Comparison of ENCODE assay signal across 26 cellular contexts in the genomic region with DNA sequence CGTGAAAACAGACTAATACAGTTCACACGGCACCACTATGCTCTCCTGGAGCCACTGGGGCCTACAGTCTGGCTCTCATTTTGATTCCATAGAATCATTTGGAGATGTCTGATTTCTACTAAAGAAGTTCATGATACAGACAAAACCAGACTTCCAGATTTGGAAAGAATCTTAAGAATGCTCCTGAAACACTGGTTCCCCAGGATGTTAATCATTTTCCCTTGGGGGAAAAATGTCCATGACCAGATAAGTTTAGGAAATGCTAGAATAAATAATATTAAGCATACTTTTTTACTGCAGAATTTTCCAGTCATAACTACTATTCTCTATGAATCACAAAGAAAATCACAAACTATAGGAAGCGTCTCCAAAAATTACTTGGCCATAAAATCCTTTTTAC.
"Had no signal": no experiment of that assay in that cellular context is flagged by ENCODE, and none has a peak within 500 bp of the region (broad histone marks: within the 10 kb centered on the region; RNA-seq: fewer than 3 reads in every experiment).

No MANE protein-coding gene starts in this region.

- H3K4me3 ChIP-seq: pancreas, prostate gland, suprapubic skin, tibial artery had no signal

- H3K36me3 Mint-ChIP-seq: naive B cell, WTC11 had no signal

- DNase-seq: activated CD4-positive, alpha-beta T cell treated with anti-CD3 and anti-CD28 coated beads for 1 hour; activated CD4-positive, alpha-beta T cell treated with anti-CD3 and anti-CD28 coated beads, Interleukin-2, amount 50 U/mL, for 1 hour; activated CD8-positive, alpha-beta T cell treated with anti-CD3 and anti-CD28 coated beads for 36 hours; activated gamma-delta T cell treated with Interleukin-2 at 50 U/mL for 16 hours; activated naive CD4-positive, alpha-beta T cell treated with anti-CD3 and anti-CD28 coated beads, Interleukin-2, amount 50 U/mL, for 16 hours; activated T-cell treated with anti-CD3 and anti-CD28 coated beads, Interleukin-2, amount 50 U/mL, for 4 hours; amniotic stem cell; brain microvascular endothelial cell; cortex of kidney; effector memory CD8-positive, alpha-beta T cell; erythroblast; foreskin melanocyte; left ventricle myocardium superior; naive B cell; pancreas; retina; small intestine; stimulated activated naive CD4-positive, alpha-beta T cell; T-helper 17 cell; T1000; tibial artery had no signal

- H3K9me3 Mint-ChIP-seq: activated CD8-positive, alpha-beta T cell treated with anti-CD3 and anti-CD28 coated beads for 36 hours; activated T-cell treated with anti-CD3 and anti-CD28 coated beads, Interleukin-2, amount 50 U/mL, for 4 hours; WTC11 had no signal

- ATAC-seq: activated CD8-positive, alpha-beta T cell treated with anti-CD3 and anti-CD28 coated beads for 36 hours; activated T-cell treated with anti-CD3 and anti-CD28 coated beads, Interleukin-2, amount 50 U/mL, for 4 hours; activated T-helper 17 cell treated with anti-CD3 and anti-CD28 coated beads, Interleukin-2, amount 50 U/mL, for 72 hours; effector memory CD8-positive, alpha-beta T cell; left ventricle myocardium superior; pancreas; sciatic nerve; T-helper 17 cell; WTC11 had no signal

- H3K27me3 ChIP-seq: brain microvascular endothelial cell had no signal

- H3K27ac ChIP-seq: brain microvascular endothelial cell, pancreas, prostate gland, suprapubic skin, tibial artery had no signal

- H3K27ac Mint-ChIP-seq: activated CD8-positive, alpha-beta T cell treated with anti-CD3 and anti-CD28 coated beads for 36 hours; activated T-helper 17 cell treated with anti-CD3 and anti-CD28 coated beads, Interleukin-2, amount 50 U/mL, for 72 hours; effector memory CD8-positive, alpha-beta T cell; naive B cell; T-helper 17 cell; WTC11 had no signal

- H3K36me3 ChIP-seq: brain microvascular endothelial cell, pancreas, prostate gland, suprapubic skin, tibial artery had no signal

- H3K4me3 Mint-ChIP-seq: activated CD8-positive, alpha-beta T cell treated with anti-CD3 and anti-CD28 coated beads for 36 hours; activated T-cell treated with anti-CD3 and anti-CD28 coated beads, Interleukin-2, amount 50 U/mL, for 4 hours; activated T-helper 17 cell treated with anti-CD3 and anti-CD28 coated beads, Interleukin-2, amount 50 U/mL, for 72 hours; effector memory CD8-positive, alpha-beta T cell; naive B cell; T-helper 17 cell; WTC11 had no signal

- H3K9me3 ChIP-seq: pancreas, prostate gland, suprapubic skin, tibial artery had no signal

- H3K4me1 ChIP-seq: pancreas, prostate gland had no signal

- H3K4me1 Mint-ChIP-seq: activated T-helper 17 cell treated with anti-CD3 and anti-CD28 coated beads, Interleukin-2, amount 50 U/mL, for 72 hours; T-helper 17 cell had no signal
